In genomic region chr7:141704741-141705140, GRCh38 we compare ENCODE assay signal across 1 cellular context.
TF ChIP-seq lines count a peak whose summit lies in the region.

No MANE protein-coding gene starts in this region.

TF ChIP-seq in IMR-90, 13 proteins besides CTCF, POLR2A, EP300 and RAD21:
- TF ChIP-seq MAZ (IDR thresholded peaks at IDR 0.05; ENCODE audit: borderline replicate concordance, low read depth, low read length) (no peak), RCOR1 (IDR thresholded peaks at IDR 0.05; ENCODE audit: insufficient replicate concordance, low read length) (no peak), FOS (IDR thresholded peaks at IDR 0.05; ENCODE audit: low read depth, low read length) (no peak), CHD1 (IDR thresholded peaks at IDR 0.05; ENCODE audit: low read depth, low read length) (no peak), MXI1 (IDR thresholded peaks at IDR 0.05; ENCODE audit: borderline replicate concordance, low read depth, low read length) (no peak), USF2 (IDR thresholded peaks at IDR 0.05; ENCODE audit: low read depth, low read length) (no peak), BHLHE40 (IDR thresholded peaks at IDR 0.05; ENCODE audit: low read depth, low read length) (no peak)
- TF ChIP-seq, protein P1, sequence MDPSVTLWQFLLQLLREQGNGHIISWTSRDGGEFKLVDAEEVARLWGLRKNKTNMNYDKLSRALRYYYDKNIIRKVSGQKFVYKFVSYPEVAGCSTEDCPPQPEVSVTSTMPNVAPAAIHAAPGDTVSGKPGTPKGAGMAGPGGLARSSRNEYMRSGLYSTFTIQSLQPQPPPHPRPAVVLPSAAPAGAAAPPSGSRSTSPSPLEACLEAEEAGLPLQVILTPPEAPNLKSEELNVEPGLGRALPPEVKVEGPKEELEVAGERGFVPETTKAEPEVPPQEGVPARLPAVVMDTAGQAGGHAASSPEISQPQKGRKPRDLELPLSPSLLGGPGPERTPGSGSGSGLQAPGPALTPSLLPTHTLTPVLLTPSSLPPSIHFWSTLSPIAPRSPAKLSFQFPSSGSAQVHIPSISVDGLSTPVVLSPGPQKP (IDR thresholded peaks at IDR 0.05; ENCODE audit: borderline replicate concordance, low read depth, low read length), result no peak
